7 cellular contexts compared by ENCODE assay signal in genomic region chr10:7480742-7481381, GRCh38.
DNase-seq lines count a peak whose midpoint lies in the region; ATAC-seq and TF ChIP-seq lines count a peak whose summit lies in the region.

No MANE protein-coding gene starts in this region.

- no peak overlapping the region for H3K27ac Mint-ChIP-seq in GM23338
- H3K27ac Mint-ChIP-seq in osteocyte (ENCODE audit: unreplicated experiment), result no peak overlapping the region

- H4K20me1 ChIP-seq in GM23338 (replicated peaks; ENCODE audit: insufficient read depth) (no peaks in the 10 kb centered on the region), OCI-LY3 (ENCODE audit: insufficient read depth, low read length) (no peaks in the 10 kb centered on the region)

- no peaks in the 10 kb centered on the region for H3F3A ChIP-seq in GM23338 (replicated peaks; ENCODE audit: low read depth)

- H3K4me3 ChIP-seq in GM23338 (no peak overlapping the region), OCI-LY3 (ENCODE audit: low read length) (peak overlapping the region; percentile 52), neutrophil (ENCODE audit: low read depth in 1 of 2, low read length in 1 of 2) (no peak overlapping the region)

- no peak for DNase-seq in GM23338 (ENCODE audit: low spot score)
- DNase-seq in EL, result no peak
- DNase-seq in osteocyte (ENCODE audit: extremely low spot score, unreplicated experiment), result no peak
- DNase-seq in NCI-H1417 treated with DMSO at 0.1 percent for 48 hours (lab: John Stamatoyannopoulos, UW), result no peak

- H2AFZ ChIP-seq in GM23338 (peak overlapping the region; percentile 70; the same call in 1 of the 2 replicates), OCI-LY3 (ENCODE audit: low read depth, low read length) (no peak overlapping the region)

- H3K4me1 ChIP-seq in GM23338 (ENCODE audit: insufficient read depth), result peaks cover 9% of the 10 kb centered on the region
- H3K4me1 ChIP-seq in OCI-LY3 (ENCODE audit: low read length), result peaks cover 89% of the 10 kb centered on the region
- H3K4me1 ChIP-seq in neutrophil (ENCODE audit: control insufficient read depth in 1 of 2, insufficient read depth in 1 of 2, low read depth in 1 of 2, low read length in 1 of 2), result peaks cover 39% of the 10 kb centered on the region in 2 experiments

- H3K36me3 Mint-ChIP-seq in GM23338 (ENCODE audit: low read depth) (no peaks in the 10 kb centered on the region), osteocyte (ENCODE audit: unreplicated experiment) (no peaks in the 10 kb centered on the region)

- H3K9me3 ChIP-seq in OCI-LY3 (ENCODE audit: insufficient read depth, low read length), result peaks cover 10% of the 10 kb centered on the region; the same call in 1 of the 2 replicates
- no peaks in the 10 kb centered on the region for H3K9me3 ChIP-seq in neutrophil

- TF ChIP-seq CTCF in GM23338 (conservative IDR thresholded peaks at IDR 0.05; ENCODE audit: low read depth in 2 of 2), result no peak
- no peak for TF ChIP-seq CTCF in OCI-LY3 (IDR thresholded peaks at IDR 0.05; ENCODE audit: low read depth, low read length)
- TF ChIP-seq CTCF in neutrophil (IDR thresholded peaks at IDR 0.05), result no peak
- no peak for TF ChIP-seq CTCF in osteocyte (IDR thresholded peaks at IDR 0.05)

- H3K9me3 Mint-ChIP-seq in GM23338, result no peaks in the 10 kb centered on the region
- H3K9me3 Mint-ChIP-seq in osteocyte (ENCODE audit: unreplicated experiment), result no peaks in the 10 kb centered on the region

- H3K36me3 ChIP-seq in GM23338 (ENCODE audit: insufficient read depth) (no peaks in the 10 kb centered on the region), OCI-LY3 (replicated peaks; ENCODE audit: low read depth, low read length) (peaks cover 2% of the 10 kb centered on the region), neutrophil (no peaks in the 10 kb centered on the region)

- H3K79me2 ChIP-seq in GM23338 (replicated peaks; ENCODE audit: insufficient read depth), result no peaks in the 10 kb centered on the region
- no peaks in the 10 kb centered on the region for H3K79me2 ChIP-seq in OCI-LY3 (ENCODE audit: low read length)

- H3K27me3 ChIP-seq in GM23338 (ENCODE audit: insufficient read depth) (no peaks in the 10 kb centered on the region), OCI-LY3 (ENCODE audit: low read depth, low read length) (no peaks in the 10 kb centered on the region), neutrophil (peaks cover 5% of the 10 kb centered on the region)

- no peaks in the 10 kb centered on the region for H3K9me2 ChIP-seq in GM23338 (ENCODE audit: insufficient read depth)

- H3K4me3 Mint-ChIP-seq in GM23338, result no peak overlapping the region
- H3K4me3 Mint-ChIP-seq in osteocyte (ENCODE audit: unreplicated experiment), result no peak overlapping the region

- H3K27ac ChIP-seq in GM23338 (ENCODE audit: low read depth), result no peak overlapping the region
- H3K27ac ChIP-seq in OCI-LY3 (ENCODE audit: low read length), result peak overlapping the region; percentile 100
- peak overlapping the region; percentile 67 for H3K27ac ChIP-seq in neutrophil

- ATAC-seq in GM18868 (IDR thresholded peaks at IDR 0.05; ENCODE audit: unreplicated experiment) (peak; percentile 71), GM23338 (peak; percentile 36; the same call in 2 of the 3 replicates)

- H3K9ac ChIP-seq in OCI-LY3 (ENCODE audit: low read length), result peak overlapping the region; percentile 75

- H3K27me3 Mint-ChIP-seq in GM23338 (ENCODE audit: insufficient read depth, low read depth, poor library complexity), result peaks cover 7% of the 10 kb centered on the region
- H3K27me3 Mint-ChIP-seq in osteocyte (ENCODE audit: unreplicated experiment), result peaks cover under 1% of the 10 kb centered on the region

- H3K4me1 Mint-ChIP-seq in GM23338, result peaks cover 33% of the 10 kb centered on the region
- no peaks in the 10 kb centered on the region for H3K4me1 Mint-ChIP-seq in osteocyte (ENCODE audit: unreplicated experiment)

- H3K4me2 ChIP-seq in GM23338 (no peak overlapping the region), OCI-LY3 (ENCODE audit: low read length) (peak overlapping the region; percentile 63)

TF ChIP-seq in GM23338, 12 proteins besides CTCF, POLR2A, EP300 and RAD21:
- no peak for TF ChIP-seq CREB1 (CRISPR knock-in tag; IDR thresholded peaks at IDR 0.05; ENCODE audit: low read depth)
- TF ChIP-seq ZNF331 (CRISPR knock-in tag; IDR thresholded peaks at IDR 0.05; ENCODE audit: low read depth), result no peak
- no peak for TF ChIP-seq JUNB (IDR thresholded peaks at IDR 0.05; ENCODE audit: unreplicated experiment)
- no peak for TF ChIP-seq STAT1 (IDR thresholded peaks at IDR 0.05; ENCODE audit: unreplicated experiment)
- TF ChIP-seq EZH2 (IDR thresholded peaks at IDR 0.05; ENCODE audit: low read depth, unreplicated experiment), result no peak
- no peak for TF ChIP-seq ZNF462 (CRISPR knock-in tag; IDR thresholded peaks at IDR 0.05)
- no peak for TF ChIP-seq NANOG (IDR thresholded peaks at IDR 0.05; ENCODE audit: borderline replicate concordance)
- no peak for TF ChIP-seq POLR2AphosphoS5 (IDR thresholded peaks at IDR 0.05; ENCODE audit: low read depth)
- no peak for TF ChIP-seq ETS1 (IDR thresholded peaks at IDR 0.05)
